Comparison of ENCODE assay signal across 22 cellular contexts in the genomic region with DNA sequence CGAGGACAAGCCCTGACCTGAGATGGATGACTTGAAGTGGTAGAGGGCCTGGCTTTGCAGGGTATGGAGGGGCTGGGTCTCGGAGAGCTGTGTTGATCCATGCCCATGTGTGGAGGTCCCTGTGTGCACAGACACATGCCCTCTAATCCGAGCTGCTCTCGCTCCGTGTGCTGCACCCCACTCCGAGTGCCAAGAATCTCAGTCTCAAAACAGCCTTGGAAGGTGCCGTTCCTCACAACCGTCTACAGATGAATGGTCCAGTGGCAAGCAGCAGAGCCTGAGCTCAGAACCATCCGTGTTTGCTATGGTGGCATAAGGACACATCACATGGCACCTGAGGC.
"Had no signal": no experiment of that assay in that cellular context is flagged by ENCODE, and none has a peak within 500 bp of the region (broad histone marks: within the 10 kb centered on the region; RNA-seq: fewer than 3 reads in every experiment).

No MANE protein-coding gene starts in this region.

- H3K36me3 ChIP-seq: SJCRH30 had no signal

- H3K27me3 ChIP-seq: SJCRH30 had no signal

- H3K27ac ChIP-seq: KMS-11, SJCRH30 had no signal

- DNase-seq: Kasumi-1, MM.1S, NCI-H1092 treated with DMSO at 0.1 percent for 48 hours, NCI-H1436, NCI-H187, NCI-H2029, NCI-H2081 treated with DMSO at 0.1 percent for 48 hours, NCI-H2171, NCI-H226, NCI-H446, NCI-H510A, NCI-H524 treated with DMSO at 0.1 percent for 48 hours, NCI-H69, NCI-H774, RPMI8226, SHP77, SJCRH30 had no signal

- H3K4me3 Mint-ChIP-seq: IgD-negative memory B cell had no signal

- H3K9me3 Mint-ChIP-seq: IgD-negative memory B cell had no signal

- H3K9ac ChIP-seq: KMS-11 had no signal

- H3K4me2 ChIP-seq: KMS-11 had no signal

- ATAC-seq: HepG2, SK-N-SH treated with all-trans-retinoic acid at 6 μM for 48 hours had no signal

- H3K9me3 ChIP-seq: SJCRH30 had no signal

- H3K4me3 ChIP-seq: K562, SJCRH30 had no signal
